8 cellular contexts compared by ENCODE assay signal in genomic region chr9:70259512-70259802, GRCh38. TPM values are rescaled to one million over a fixed set of nuclear protein-coding genes. Genes with fewer than 3 reads are reported as not detected.
DNase-seq lines count a peak whose midpoint lies in the region; ATAC-seq and TF ChIP-seq lines count a peak whose summit lies in the region.

No MANE protein-coding gene starts in this region.

- DNase-seq in cardiac fibroblast (ENCODE audit: low read depth in 2 of 2) (no peak), left lobe of liver (ENCODE audit: low spot score) (no peak), NCI-H2227 treated with DMSO at 0.1 percent for 48 hours (lab: John Stamatoyannopoulos, UW) (no peak), globus pallidus (ENCODE audit: low spot score) (no peak)

- H3K36me3 ChIP-seq in ACC112 (ENCODE audit: insufficient read depth, low read length) (peaks cover 36% of the 10 kb centered on the region), HUES48 (ENCODE audit: control insufficient read depth, insufficient read depth, low read length) (peaks cover 30% of the 10 kb centered on the region), mucosa of rectum (ENCODE audit: control insufficient read depth in 2 of 2, insufficient read depth in 2 of 2, low read length in 2 of 2) (peaks cover 13 to 15% of the 10 kb centered on the region in 2 donors)

- peaks cover 74% of the 10 kb centered on the region for H3K79me2 ChIP-seq in ACC112 (ENCODE audit: control insufficient read depth, insufficient read depth, low read length, unreplicated experiment)

- ATAC-seq in GM21526 (IDR thresholded peaks at IDR 0.05; ENCODE audit: low FRiP score, unreplicated experiment) (no peak), left lobe of liver (no peak)

- H3K4me3 ChIP-seq in ACC112 (ENCODE audit: low read depth, low read length) (peak overlapping the region; percentile 93), HUES48 (ENCODE audit: low read depth, low read length) (peak overlapping the region; percentile 98), cardiac fibroblast (replicated peaks in 1 of 2; ENCODE audit: low read depth in 2 of 2, low read length in 2 of 2) (peak overlapping the region; percentile 74 to 89), mucosa of rectum (ENCODE audit: low read length in 2 of 2) (peak overlapping the region; percentile 92 to 98)

- H3K27me3 ChIP-seq in ACC112 (ENCODE audit: insufficient read depth, low read length) (no peaks in the 10 kb centered on the region), HUES48 (ENCODE audit: control insufficient read depth, insufficient read depth, low read length) (no peaks in the 10 kb centered on the region), mucosa of rectum (ENCODE audit: control insufficient read depth in 2 of 2, insufficient read depth in 2 of 2, low read length in 2 of 2) (no peaks in the 10 kb centered on the region)

- H2AFZ ChIP-seq in ACC112 (ENCODE audit: low read length, unreplicated experiment), result peak overlapping the region; percentile 28

- H3K4me1 ChIP-seq in ACC112 (ENCODE audit: control insufficient read depth, insufficient read depth, low read length, unreplicated experiment), result peaks cover 63% of the 10 kb centered on the region
- H3K4me1 ChIP-seq in HUES48 (ENCODE audit: control insufficient read depth, insufficient read depth, low read length), result peaks cover 46% of the 10 kb centered on the region
- H3K4me1 ChIP-seq in mucosa of rectum (ENCODE audit: control insufficient read depth in 2 of 2, insufficient read depth in 2 of 2, low read length in 2 of 2), result peaks cover 15 to 44% of the 10 kb centered on the region in 2 donors

- H3K9ac ChIP-seq in HUES48 (ENCODE audit: low read depth, low read length), result peak overlapping the region; percentile 87
- H3K9ac ChIP-seq in mucosa of rectum (ENCODE audit: low read depth in 1 of 2, low read length in 2 of 2), result peak overlapping the region; percentile 98 to 99

- no peaks in the 10 kb centered on the region for H3K9me3 ChIP-seq in HUES48 (ENCODE audit: control insufficient read depth, insufficient read depth, low read length)
- no peaks in the 10 kb centered on the region for H3K9me3 ChIP-seq in mucosa of rectum (ENCODE audit: control insufficient read depth in 2 of 2, low read length in 2 of 2)

- peak overlapping the region; percentile 97 for H3K27ac ChIP-seq in ACC112 (ENCODE audit: low read depth, low read length)
- H3K27ac ChIP-seq in HUES48 (ENCODE audit: low read depth, low read length), result peak overlapping the region; percentile 92
- H3K27ac ChIP-seq in mucosa of rectum (ENCODE audit: low read depth in 2 of 2, low read length in 2 of 2), result peak overlapping the region; percentile 95 to 98

- no peak for TF ChIP-seq CTCF in cardiac fibroblast (IDR thresholded peaks at IDR 0.05; ENCODE audit: low read depth, low read length)

RNA-seq across cellular contexts. Expression of gene SMC5, which starts 0.7 kb away (rescaled TPM):
- 10.7 TPM for total RNA-seq in left lobe of liver
